ENCODE assay signal across 23 cellular contexts in the genomic region with DNA sequence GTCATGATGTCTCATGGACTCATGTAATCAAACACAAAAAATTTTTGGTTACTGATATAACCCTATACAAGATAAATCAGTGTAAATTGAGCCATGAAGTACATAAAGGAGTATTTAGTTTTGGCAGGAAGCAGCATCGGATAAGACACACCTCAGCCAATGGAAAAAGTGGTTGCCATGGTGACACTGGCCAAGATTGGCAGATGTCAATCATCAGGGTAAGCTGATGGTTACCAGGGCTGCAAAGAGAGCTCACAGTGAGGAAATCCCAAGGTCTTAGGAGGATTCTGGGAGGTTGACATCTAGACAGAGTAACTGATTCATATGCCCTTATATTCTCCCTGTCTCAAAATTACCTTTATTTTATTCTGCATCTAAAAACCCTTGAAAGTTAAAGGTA.
"Had no signal": no experiment of that assay in that cellular context is flagged by ENCODE, and none has a peak within 500 bp of the region (broad histone marks: within the 10 kb centered on the region; RNA-seq: fewer than 3 reads in every experiment).

No MANE protein-coding gene starts in this region.

- DNase-seq: activated CD4-positive, alpha-beta T cell treated with anti-CD3 and anti-CD28 coated beads for 4 hours; activated CD4-positive, alpha-beta T cell treated with anti-CD3 and anti-CD28 coated beads, Interleukin-2, amount 50 U/mL, for 4 hours; activated CD4-positive, CD25-positive, alpha-beta regulatory T cell; activated effector memory CD4-positive, alpha-beta T cell treated with Interleukin-2 at 50 U/mL for 16 hours; activated naive CD4-positive, alpha-beta T cell treated with Interleukin-2 at 50 U/mL for 16 hours; anterior cingulate cortex; cerebellar nuclear complex; colonic mucosa; effector memory CD8-positive, alpha-beta T cell; erythroblast; hippocampal formation; naive thymus-derived CD4-positive, alpha-beta T cell; stimulated activated CD4-positive, alpha-beta T cell treated with anti-CD3 and anti-CD28 coated beads, Interleukin-15, amount 100 ng/mL, for 24 hours; stimulated activated CD4-positive, alpha-beta T cell treated with anti-CD3 and anti-CD28 coated beads, Interleukin-2, amount 100 ng/mL, for 24 hours; stimulated activated naive B cell treated with anti-CD40 and anti-IgM and Interleukin-4, amounts not matched to agents 10 μg/mL and 1 μg/mL and 100 μg/mL, for 72 hours; stomach had no signal

- H3K36me3 ChIP-seq: colonic mucosa, gastroesophageal sphincter, right atrium auricular region, stomach, thyroid gland, upper lobe of left lung had no signal

- H3K4me1 Mint-ChIP-seq: naive thymus-derived CD4-positive, alpha-beta T cell; stimulated activated naive B cell treated with anti-CD40 and anti-IgM and Interleukin-4, amounts not matched to agents 10 μg/mL and 1 μg/mL and 100 μg/mL, for 72 hours had no signal

- H3K4me3 Mint-ChIP-seq: activated naive CD8-positive, alpha-beta T cell; effector memory CD8-positive, alpha-beta T cell; mesothelial cell of epicardium; naive thymus-derived CD4-positive, alpha-beta T cell; stimulated activated naive B cell treated with anti-CD40 and anti-IgM and Interleukin-4, amounts not matched to agents 10 μg/mL and 1 μg/mL and 100 μg/mL, for 72 hours had no signal

- H3K27me3 Mint-ChIP-seq: effector memory CD8-positive, alpha-beta T cell; stimulated activated naive B cell treated with anti-CD40 and anti-IgM and Interleukin-4, amounts not matched to agents 10 μg/mL and 1 μg/mL and 100 μg/mL, for 72 hours had no signal

- H3K4me3 ChIP-seq: body of pancreas, colonic mucosa, gastroesophageal sphincter, right atrium auricular region, stomach, thyroid gland, upper lobe of left lung had no signal

- H3K36me3 Mint-ChIP-seq: activated naive CD8-positive, alpha-beta T cell; mesothelial cell of epicardium; stimulated activated naive B cell treated with anti-CD40 and anti-IgM and Interleukin-4, amounts not matched to agents 10 μg/mL and 1 μg/mL and 100 μg/mL, for 72 hours had no signal

- H3K9me3 ChIP-seq: body of pancreas, colonic mucosa, gastroesophageal sphincter, right atrium auricular region, thyroid gland had no signal

- ATAC-seq: body of pancreas; effector memory CD8-positive, alpha-beta T cell; gastroesophageal sphincter; naive thymus-derived CD4-positive, alpha-beta T cell; stimulated activated naive B cell treated with anti-CD40 and anti-IgM and Interleukin-4, amounts not matched to agents 10 μg/mL and 1 μg/mL and 100 μg/mL, for 72 hours had no signal

- H3K27ac ChIP-seq: body of pancreas, colonic mucosa, gastroesophageal sphincter, right atrium auricular region, stomach, thyroid gland, upper lobe of left lung had no signal

- H3K27ac Mint-ChIP-seq: activated naive CD8-positive, alpha-beta T cell; effector memory CD8-positive, alpha-beta T cell; mesothelial cell of epicardium; naive thymus-derived CD4-positive, alpha-beta T cell; stimulated activated naive B cell treated with anti-CD40 and anti-IgM and Interleukin-4, amounts not matched to agents 10 μg/mL and 1 μg/mL and 100 μg/mL, for 72 hours had no signal

- H3K4me1 ChIP-seq: body of pancreas, colonic mucosa, gastroesophageal sphincter, right atrium auricular region, stomach had no signal

- H3K27me3 ChIP-seq: body of pancreas, colonic mucosa, gastroesophageal sphincter, right atrium auricular region, stomach, thyroid gland, upper lobe of left lung had no signal
